In genomic region chr21:33110340-33110715, GRCh38 we compare ENCODE assay signal across 1 cellular context.
TF ChIP-seq lines count a peak whose summit lies in the region.

No MANE protein-coding gene starts in this region.

TF ChIP-seq in HepG2, 621 proteins besides CTCF, POLR2A, EP300 and RAD21 (continued from another document):
- TF ChIP-seq, protein P1, sequence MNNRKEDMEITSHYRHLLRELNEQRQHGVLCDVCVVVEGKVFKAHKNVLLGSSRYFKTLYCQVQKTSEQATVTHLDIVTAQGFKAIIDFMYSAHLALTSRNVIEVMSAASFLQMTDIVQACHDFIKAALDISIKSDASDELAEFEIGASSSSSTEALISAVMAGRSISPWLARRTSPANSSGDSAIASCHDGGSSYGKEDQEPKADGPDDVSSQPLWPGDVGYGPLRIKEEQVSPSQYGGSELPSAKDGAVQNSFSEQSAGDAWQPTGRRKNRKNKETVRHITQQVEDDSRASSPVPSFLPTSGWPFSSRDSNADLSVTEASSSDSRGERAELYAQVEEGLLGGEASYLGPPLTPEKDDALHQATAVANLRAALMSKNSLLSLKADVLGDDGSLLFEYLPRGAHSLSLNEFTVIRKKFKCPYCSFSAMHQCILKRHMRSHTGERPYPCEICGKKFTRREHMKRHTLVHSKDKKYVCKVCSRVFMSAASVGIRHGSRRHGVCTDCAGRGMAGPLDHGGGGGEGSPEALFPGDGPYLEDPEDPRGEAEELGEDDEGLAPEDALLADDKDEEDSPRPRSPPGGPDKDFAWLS (CRISPR knock-in tag; IDR thresholded peaks at IDR 0.05; ENCODE audit: borderline replicate concordance) = no peak
